In the genomic region with DNA sequence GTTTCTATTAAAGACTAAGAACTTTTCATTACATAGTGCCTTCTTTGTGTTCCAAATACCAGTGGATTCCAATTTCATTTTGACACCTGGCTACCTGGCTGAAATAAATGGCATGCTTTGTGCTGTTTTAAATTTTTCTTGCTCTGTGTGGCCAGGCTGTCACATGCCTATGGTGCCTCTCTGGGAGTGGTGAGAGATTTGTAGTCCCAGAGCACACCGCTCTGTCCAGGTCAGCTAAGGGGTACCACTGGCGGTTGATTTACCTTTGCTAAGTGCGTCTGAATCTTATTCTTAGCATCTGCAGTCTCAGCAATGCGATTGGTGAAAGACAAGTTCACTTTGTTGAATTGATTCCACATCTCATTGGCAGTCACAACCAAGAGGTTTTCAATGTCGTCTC, we compare ENCODE assay signal across 30 cellular contexts. TPM values are rescaled to one million over a fixed set of nuclear protein-coding genes. Genes with fewer than 3 reads are reported as not detected.
"Had no signal": no experiment of that assay in that cellular context is flagged by ENCODE, and none has a peak within 500 bp of the region (broad histone marks: within the 10 kb centered on the region; RNA-seq: fewer than 3 reads in every experiment).

No MANE protein-coding gene starts in this region.

- ATAC-seq: naive thymus-derived CD8-positive, alpha-beta T cell; natural killer cell treated with Interleukin-12 subunit alpha and Interleukin-12 subunit beta and Interleukin-15 and Interleukin-18, amount 100 ng/mL, for 72 hours; right cardiac atrium; right lobe of liver; stimulated activated memory B cell treated with anti-CD40 and anti-IgM and Interleukin-4, amounts not matched to agents 10 μg/mL and 1 μg/mL and 100 μg/mL, for 72 hours; stimulated activated naive CD8-positive, alpha-beta T cell treated with anti-CD3 and anti-CD28 coated beads, Interleukin-15, amount 100 ng/mL, for 72 hours; stimulated activated naive CD8-positive, alpha-beta T cell treated with anti-CD3 and anti-CD28 coated beads, Interleukin-15, Interleukin-2, amounts not matched to agents 100 U/mL and 50 U/mL, for 24 hours had no signal

- H3K4me3 ChIP-seq: pancreas, prostate gland, right lobe of liver, sigmoid colon, skin epidermis, smooth muscle cell, spleen, suprapubic skin, testis, tibial artery, transverse colon, upper lobe of left lung, uterus had no signal

- H3K4me1 ChIP-seq: pancreas, prostate gland, right lobe of liver, spleen, suprapubic skin, testis, tibial artery had no signal

- H3K9me3 ChIP-seq: neutrophil, pancreas, prostate gland, right lobe of liver, sigmoid colon, spleen, suprapubic skin, testis, tibial artery, transverse colon, upper lobe of left lung, uterus had no signal

- DNase-seq: naive B cell; naive thymus-derived CD8-positive, alpha-beta T cell; nephron progenitor cell; nucleus accumbens; pancreas; right cardiac atrium; right lobe of liver; sigmoid colon; spleen; stimulated activated CD4-positive, alpha-beta T cell treated with anti-CD3 and anti-CD28 coated beads, Interleukin-12 subunit alpha, Interleukin-12 subunit beta, amount 100 ng/mL, for 4 hours; stimulated activated CD4-positive, alpha-beta T cell treated with anti-CD3 and anti-CD28 coated beads, Interleukin-1b, Interleukin-23, amount 100 ng/mL, for 48 hours; stimulated activated CD4-positive, alpha-beta T cell treated with anti-CD3 and anti-CD28 coated beads, Interleukin-4, amount 100 ng/mL, for 1 hour; stimulated activated naive CD4-positive, alpha-beta T cell; stimulated activated naive CD8-positive, alpha-beta T cell treated with anti-CD3 and anti-CD28 coated beads, Interleukin-15, amount 100 ng/mL, for 72 hours; stimulated activated naive CD8-positive, alpha-beta T cell treated with anti-CD3 and anti-CD28 coated beads, Interleukin-15, Interleukin-2, amounts not matched to agents 100 U/mL and 50 U/mL, for 24 hours; substantia nigra; testis; tibial artery; transverse colon; upper lobe of left lung; uterus had no signal

- H3K27me3 ChIP-seq: pancreas, right lobe of liver, sigmoid colon, spleen, suprapubic skin, testis, tibial artery, transverse colon, upper lobe of left lung, uterus had no signal

- H3K36me3 ChIP-seq: neutrophil, pancreas, prostate gland, right lobe of liver, sigmoid colon, spleen, suprapubic skin, tibial artery, transverse colon, upper lobe of left lung, uterus had no signal

- H3K27ac ChIP-seq: neutrophil, pancreas, prostate gland, right lobe of liver, sigmoid colon, skin epidermis, spleen, suprapubic skin, testis, tibial artery, transverse colon, upper lobe of left lung, uterus had no signal

RNA-seq across cellular contexts. Expression of a gene that starts 29.4 kb away (rescaled TPM):
- total RNA-seq: myocyte; naive thymus-derived CD8-positive, alpha-beta T cell; osteocyte; right lobe of liver; suprapubic skin had no signal
- polyA plus RNA-seq: naive thymus-derived CD8-positive, alpha-beta T cell had no signal

RNA-seq across cellular contexts. Expression of a gene that starts 46.9 kb away (rescaled TPM):
- polyA plus RNA-seq: naive thymus-derived CD8-positive, alpha-beta T cell had no signal
